25 cellular contexts compared by ENCODE assay signal in genomic region chr2:235706496-235706895, GRCh38.
DNase-seq lines count a peak whose midpoint lies in the region; ATAC-seq and TF ChIP-seq lines count a peak whose summit lies in the region.
"Had no signal": no experiment of that assay in that cellular context is flagged by ENCODE, and none has a peak within 500 bp of the region (broad histone marks: within the 10 kb centered on the region; RNA-seq: fewer than 3 reads in every experiment).

No MANE protein-coding gene starts in this region.

- intact Hi-C loops in HCT116 (cut with micrococcal nuclease) (no loop called here), transverse colon (cut with DNase I; ENCODE audit: low total_unique reads) (no loop called here)

- no peak overlapping the region for H2AFZ ChIP-seq in HCT116 (ENCODE audit: low read depth, low read length, poor library complexity, severe bottlenecking)

- TF ChIP-seq EP300 in transverse colon (IDR thresholded peaks at IDR 0.05; ENCODE audit: low read depth), result no peak

- H3K9ac ChIP-seq in HCT116 (ENCODE audit: low read length), result no peak overlapping the region

- H3K36me3 ChIP-seq in HCT116 (ENCODE audit: control insufficient read depth in 1 of 2, insufficient read depth in 2 of 2, low read length in 2 of 2) (peaks cover 2 to 5% of the 10 kb centered on the region in 2 experiments; a peak in 1 of 4 replicates), RWPE2 (ENCODE audit: low read depth) (no peaks in the 10 kb centered on the region), transverse colon (no peaks in the 10 kb centered on the region)
- H3K36me3 ChIP-seq: HAP-1, MG63 had no signal

- RAD21 ChIA-PET in HCT116 (lab: Charles Lee; ENCODE audit: low non-redundant PET in 1 of 2, low total read pairs in 2 of 2, uncharacterized antibody in 2 of 2, unreplicated experiment in 2 of 2), result no interaction called here

- no peak for TF ChIP-seq RAD21 in HCT116 (IDR thresholded peaks at IDR 0.05; ENCODE audit: low read depth)

- peak overlapping the region; percentile 11; the same call in 1 of the 2 replicates for H3K4me2 ChIP-seq in HCT116 (ENCODE audit: low read length)

- in situ Hi-C loops in transverse colon (cut with MboI; ENCODE audit: low pct_ligation_motif_present in 1 of 4, low pct_unique_long_range_greater_than_20kb in 1 of 4, low sequenced_read_pairs in 3 of 4), result loop anchor here in 1 of 4 donors (25.0 kb wide), 1 partner anchor 569 kb away; no protein-coding TSS in a partner anchor

- H3K27ac ChIP-seq in HCT116 (ENCODE audit: low read depth, low read length) (no peak overlapping the region), RWPE2 (ENCODE audit: poor library complexity, severe bottlenecking) (peak overlapping the region; percentile 5), transverse colon (peak overlapping the region in 3 of 4 donors; percentile 21 to 29 (median 28))
- H3K27ac ChIP-seq: SK-N-MC had no signal

- H3K4me1 Mint-ChIP-seq in endothelial cell (ENCODE audit: unreplicated experiment), result peaks cover 20% of the 10 kb centered on the region
- H3K4me1 Mint-ChIP-seq: CD14-positive monocyte had no signal

- TF ChIP-seq POLR2A in HCT116 (IDR thresholded peaks at IDR 0.05; ENCODE audit: borderline replicate concordance, extremely low read depth, insufficient read depth, insufficient read length) (no peak), transverse colon (IDR thresholded peaks at IDR 0.05) (no peak)

- POLR2A ChIA-PET in HCT116 (lab: Charles Lee), result no interaction called here

- H3K4me3 Mint-ChIP-seq in endothelial cell (ENCODE audit: unreplicated experiment), result no peak overlapping the region
- H3K4me3 Mint-ChIP-seq: CD14-positive monocyte; CD8-positive, alpha-beta memory T cell had no signal

- peaks cover 2% of the 10 kb centered on the region for H3K27me3 Mint-ChIP-seq in endothelial cell (ENCODE audit: unreplicated experiment)

- DNase-seq in HCT116 (ENCODE audit: low read depth, low spot score), result no peak
- no peak for DNase-seq in RWPE2 (ENCODE audit: low spot score)
- peak; percentile 10 for DNase-seq in kidney tubule cell (ENCODE audit: low spot score)
- no peak for DNase-seq in transverse colon
- DNase-seq in endothelial cell (ENCODE audit: low spot score), result no peak
- DNase-seq: Calu3; CD8-positive, alpha-beta memory T cell; DMS79 treated with DMSO at 0.1 percent for 48 hours; GF-D8; GOT3; MG63; NCI-H2029; NCI-H446; NCI-H524 treated with DMSO at 0.1 percent for 48 hours; NCI-H82; NK-92 treated with Interleukin-12 subunit alpha and Interleukin-12 subunit beta, amount 100 ng/mL, for 24 hours; SIG-M5; SW 1271 had no signal

- H3K9me3 ChIP-seq in HCT116 (ENCODE audit: control insufficient read depth in 1 of 2, insufficient read depth in 1 of 2, low read depth in 1 of 2, low read length in 2 of 2), result no peaks in the 10 kb centered on the region
- no peaks in the 10 kb centered on the region for H3K9me3 ChIP-seq in RWPE2 (ENCODE audit: severe bottlenecking)
- no peaks in the 10 kb centered on the region for H3K9me3 ChIP-seq in transverse colon
- H3K9me3 ChIP-seq: HAP-1, MG63 had no signal

- H3K9me3 Mint-ChIP-seq in endothelial cell (ENCODE audit: unreplicated experiment), result no peaks in the 10 kb centered on the region
- H3K9me3 Mint-ChIP-seq: CD14-positive monocyte; CD8-positive, alpha-beta memory T cell had no signal

- H3K4me3 ChIP-seq in HCT116 (replicated peaks in 1 of 2; ENCODE audit: low read depth in 1 of 2, low read length in 2 of 2) (no peak overlapping the region), RWPE2 (ENCODE audit: severe bottlenecking) (no peak overlapping the region), transverse colon (no peak overlapping the region)
- H3K4me3 ChIP-seq: HAP-1, MG63, SK-N-MC had no signal

- H3K27me3 ChIP-seq in HCT116 (ENCODE audit: insufficient read depth, low read length) (no peaks in the 10 kb centered on the region), RWPE2 (ENCODE audit: insufficient read depth, poor library complexity, severe bottlenecking) (no peaks in the 10 kb centered on the region), transverse colon (no peaks in the 10 kb centered on the region)
- H3K27me3 ChIP-seq: MG63 had no signal

- 83 to 91% methylated on average over 6 to 8 of the region's 8 CpGs for WGBS in transverse colon (ENCODE audit: low coverage in 1 of 2), 2 donors

- H3K9me2 ChIP-seq in HCT116 (ENCODE audit: insufficient read depth), result no peaks in the 10 kb centered on the region

- H3K27ac Mint-ChIP-seq in endothelial cell (ENCODE audit: unreplicated experiment), result no peak overlapping the region
- H3K27ac Mint-ChIP-seq: CD14-positive monocyte; CD8-positive, alpha-beta memory T cell had no signal

- H3K36me3 Mint-ChIP-seq in endothelial cell (ENCODE audit: low read depth, unreplicated experiment), result peaks cover 9% of the 10 kb centered on the region
- H3K36me3 Mint-ChIP-seq: CD14-positive monocyte; CD8-positive, alpha-beta memory T cell had no signal

- ATAC-seq in HCT116 (no peak), RWPE2 (ENCODE audit: low read depth) (no peak), HG03342 (IDR thresholded peaks at IDR 0.05; ENCODE audit: unreplicated experiment) (no peak), HG03135 (IDR thresholded peaks at IDR 0.05; ENCODE audit: unreplicated experiment) (no peak)
- ATAC-seq: HepG2, Panc1 had no signal

- H3K79me2 ChIP-seq in HCT116 (ENCODE audit: insufficient read depth, low read length), result peaks cover 84% of the 10 kb centered on the region

- H3K4me1 ChIP-seq in HCT116 (ENCODE audit: control insufficient read depth in 1 of 2, insufficient read depth in 2 of 2, low read length in 2 of 2) (peaks cover 59 to 89% of the 10 kb centered on the region in 2 experiments), RWPE2 (ENCODE audit: insufficient read depth, poor library complexity, severe bottlenecking) (peaks cover 44% of the 10 kb centered on the region), transverse colon (peaks cover 7 to 47% (median 33%) of the 10 kb centered on the region in 4 donors)
- H3K4me1 ChIP-seq: HAP-1 had no signal

- no TSS peak for BruUV-seq in HCT116 (replicated peaks; lab: Mats Ljungman, UMichigan)

- no peaks in the 10 kb centered on the region for H4K20me1 ChIP-seq in HCT116 (ENCODE audit: insufficient read depth)

- CTCF ChIA-PET in HCT116 (lab: Charles Lee), result no interaction called here

- TF ChIP-seq CTCF in HCT116 (IDR thresholded peaks at IDR 0.05 in 2 of 3, conservative IDR thresholded peaks at IDR 0.05 in 1 of 3; ENCODE audit: borderline replicate concordance in 1 of 3, insufficient read depth in 1 of 3, low read depth in 2 of 3, low read length in 2 of 3), result no peak
- TF ChIP-seq CTCF in RWPE2 (IDR thresholded peaks at IDR 0.05; ENCODE audit: poor library complexity, severe bottlenecking), result no peak
- no peak for TF ChIP-seq CTCF in transverse colon (IDR thresholded peaks at IDR 0.05)
- TF ChIP-seq CTCF in endothelial cell (IDR thresholded peaks at IDR 0.05; ENCODE audit: unreplicated experiment), result no peak

TF ChIP-seq in HCT116, 20 proteins besides CTCF, POLR2A, EP300 and RAD21 (continues in another document):
- no peak for TF ChIP-seq POLR2AphosphoS5 (IDR thresholded peaks at IDR 0.05; ENCODE audit: low read depth, low read length)
- no peak for TF ChIP-seq FOSL1 (IDR thresholded peaks at IDR 0.05; ENCODE audit: low read depth)
- no peak for TF ChIP-seq MAX (IDR thresholded peaks at IDR 0.05)
- no peak for TF ChIP-seq SP1 (IDR thresholded peaks at IDR 0.05; ENCODE audit: low read depth)
- no peak for TF ChIP-seq SIN3A (IDR thresholded peaks at IDR 0.05; ENCODE audit: low read depth)
- no peak for TF ChIP-seq YY1 (IDR thresholded peaks at IDR 0.05; ENCODE audit: extremely low read depth, insufficient replicate concordance, low read depth, low read length)
- TF ChIP-seq ZBTB33 (IDR thresholded peaks at IDR 0.05; ENCODE audit: extremely low read depth, insufficient replicate concordance, low read length), result no peak
- no peak for TF ChIP-seq TCF7L2 (IDR thresholded peaks at IDR 0.05; ENCODE audit: borderline replicate concordance, extremely low read depth, insufficient read depth, insufficient read length)
- TF ChIP-seq ZNF274 (IDR thresholded peaks at IDR 0.05; ENCODE audit: low read depth, low read length), result no peak
- no peak for TF ChIP-seq ATF3 (IDR thresholded peaks at IDR 0.05)
- TF ChIP-seq CEBPB (IDR thresholded peaks at IDR 0.05; ENCODE audit: low read depth), result no peak
